ENCODE assay signal across 9 cellular contexts in genomic region chr1:203316626-203317093, GRCh38. TPM values are rescaled to one million over a fixed set of nuclear protein-coding genes. Genes with fewer than 3 reads are reported as not detected.
DNase-seq lines count a peak whose midpoint lies in the region; ATAC-seq and TF ChIP-seq lines count a peak whose summit lies in the region.
"Had no signal": no experiment of that assay in that cellular context is flagged by ENCODE, and none has a peak within 500 bp of the region (broad histone marks: within the 10 kb centered on the region; RNA-seq: fewer than 3 reads in every experiment).

No MANE protein-coding gene starts in this region.

- H2AFZ ChIP-seq in osteoblast (ENCODE audit: low read length): no peak overlapping the region

- H3K27ac ChIP-seq in osteoblast (ENCODE audit: low read depth, low read length): no peak overlapping the region
- no peak overlapping the region for H3K27ac ChIP-seq in brain microvascular endothelial cell

- TF ChIP-seq CTCF in osteoblast (IDR thresholded peaks at IDR 0.05; ENCODE audit: extremely low read depth, low read depth, low read length) (no peak), brain microvascular endothelial cell (IDR thresholded peaks at IDR 0.05; ENCODE audit: low read depth, low read length, missing control alignments) (no peak)

- in situ Hi-C loops in brain microvascular endothelial cell (cut with HindIII; ENCODE audit: low pct_ligation_motif_present, low sequenced_read_pairs): no loop called here

- peak overlapping the region; percentile 42 for H3K9ac ChIP-seq in mucosa of stomach (ENCODE audit: low read length)

- peaks cover 54% of the 10 kb centered on the region for H3K4me1 ChIP-seq in mucosa of stomach (ENCODE audit: control insufficient read depth, insufficient read depth, low read length)
- H3K4me1 ChIP-seq in osteoblast (ENCODE audit: insufficient read depth, low read length): no peaks in the 10 kb centered on the region

- intact Hi-C loops in Right ventricle myocardium inferior (cut with DNase I): no loop called here
- intact Hi-C loops in cardiac septum (cut with DNase I): no loop called here

- no peak overlapping the region for H3K4me2 ChIP-seq in osteoblast (ENCODE audit: insufficient read depth, low read length)

- peak; percentile 60 for ATAC-seq in Right ventricle myocardium inferior

- peak overlapping the region; percentile 16 for H3K4me3 ChIP-seq in mucosa of stomach (ENCODE audit: low read length)
- H3K4me3 ChIP-seq in osteoblast (ENCODE audit: insufficient read depth, low read length): no peak overlapping the region
- H3K4me3 ChIP-seq in brain microvascular endothelial cell (ENCODE audit: low read depth, low read length): no peak overlapping the region

- no peaks in the 10 kb centered on the region for H3K9me3 ChIP-seq in mucosa of stomach (ENCODE audit: control insufficient read depth, low read length)
- H3K9me3 ChIP-seq in osteoblast (ENCODE audit: low read depth, low read length): no peaks in the 10 kb centered on the region

- no peaks in the 10 kb centered on the region for H4K20me1 ChIP-seq in osteoblast (ENCODE audit: insufficient read depth, low read length)

- no peaks in the 10 kb centered on the region for H3K27me3 ChIP-seq in mucosa of stomach (ENCODE audit: control insufficient read depth, insufficient read depth, low read length)
- H3K27me3 ChIP-seq in osteoblast (ENCODE audit: insufficient read depth, low read length): peaks cover 15% of the 10 kb centered on the region
- H3K27me3 ChIP-seq in brain microvascular endothelial cell (replicated peaks): peaks cover 11% of the 10 kb centered on the region

- H3K79me2 ChIP-seq in osteoblast (ENCODE audit: insufficient read depth, low read length): no peaks in the 10 kb centered on the region

- no peak for DNase-seq in Right ventricle myocardium inferior (ENCODE audit: missing footprints)
- no peak for DNase-seq in cardiac septum (ENCODE audit: low spot score)
- DNase-seq in dedifferentiated amniotic fluid mesenchymal stem cell (ENCODE audit: extremely low spot score): peak; percentile 71
- no peak for DNase-seq in iPS-NIHi11 (ENCODE audit: low spot score)
- no peak for DNase-seq in NCI-H128 (lab: John Stamatoyannopoulos, UW; ENCODE audit: unreplicated experiment)
- DNase-seq in osteoblast (ENCODE audit: insufficient read length, low spot score, missing footprints): no peak
- no peak for DNase-seq in brain microvascular endothelial cell

- H3K36me3 ChIP-seq in mucosa of stomach (ENCODE audit: control insufficient read depth, insufficient read depth, low read length): no peaks in the 10 kb centered on the region
- no peaks in the 10 kb centered on the region for H3K36me3 ChIP-seq in osteoblast (ENCODE audit: insufficient read depth, low read length)
- no peaks in the 10 kb centered on the region for H3K36me3 ChIP-seq in brain microvascular endothelial cell (replicated peaks)

RNA-seq across cellular contexts. Expression of gene BTG2, which starts 11.3 kb away (rescaled TPM):
- total RNA-seq in Right ventricle myocardium inferior (44.8 TPM), cardiac septum (54.2 TPM), osteoblast (14.5 and 14.7 TPM in 2 replicates)

RNA-seq across cellular contexts. Expression of gene FMOD, which starts 34.3 kb away (rescaled TPM):
- 7.7 TPM for total RNA-seq in Right ventricle myocardium inferior
- 66.0 TPM for total RNA-seq in cardiac septum
- total RNA-seq in osteoblast: 2.9 and 5.9 TPM in 2 replicates
- total RNA-seq: T-helper 2 cell treated with Interferon-gamma antibody and Interleukin-4, amounts not matched to agents 100 ng/mL and 5 ng/mL, for 36 hours had no signal
